Comparison of ENCODE assay signal across 8 cellular contexts in genomic region chr2:41869542-41870256, GRCh38.
DNase-seq lines count a peak whose midpoint lies in the region; ATAC-seq and TF ChIP-seq lines count a peak whose summit lies in the region.

No MANE protein-coding gene starts in this region.

- no peak overlapping the region for H3K27ac Mint-ChIP-seq in naive B cell

- peak; percentile 68 for TF ChIP-seq CTCF in OCI-LY1 (IDR thresholded peaks at IDR 0.05; ENCODE audit: low read length)

- DNase-seq in NCI-H1417 (lab: John Stamatoyannopoulos, UW) (peak; percentile 58 to 83 (median 63)), NCI-H1417 treated with DMSO at 0.1 percent for 48 hours (lab: John Stamatoyannopoulos, UW) (no peak), activated T-cell treated with anti-CD3 and anti-CD28 coated beads for 24 hours (ENCODE audit: low read depth) (peak; percentile 46), naive B cell (peak; percentile 58)
- peak; percentile 36 to 39 for DNase-seq in stimulated activated CD8-positive, alpha-beta memory T cell treated with anti-CD3 and anti-CD28 coated beads, Interleukin-7, amount 100 ng/mL, for 48 hours (ENCODE audit: extremely low read depth in 1 of 2, low read depth in 1 of 2)

- no peaks in the 10 kb centered on the region for H3K36me3 Mint-ChIP-seq in naive B cell

- peak; percentile 76 for ATAC-seq in HG02885 (IDR thresholded peaks at IDR 0.05; ENCODE audit: poor library complexity, unreplicated experiment)
- peak; percentile 72 for ATAC-seq in esophagus mucosa
- peak; percentile 79 to 85 for ATAC-seq in naive B cell (ENCODE audit: low read depth in 2 of 2)

- no peak overlapping the region for H3K9ac ChIP-seq in OCI-LY1 (ENCODE audit: low read length)

- H3K36me3 ChIP-seq in OCI-LY1 (ENCODE audit: insufficient read depth, low read length): no peaks in the 10 kb centered on the region

- no peak overlapping the region for H3K27ac ChIP-seq in OCI-LY1 (ENCODE audit: low read depth, low read length, poor library complexity, severe bottlenecking)

- H3K79me2 ChIP-seq in OCI-LY1 (ENCODE audit: insufficient read depth, low read length): no peaks in the 10 kb centered on the region

- peaks cover 0 to 36% (median 30%) of the 10 kb centered on the region in 3 donors for H3K27me3 Mint-ChIP-seq in naive B cell

- no peak overlapping the region for H2AFZ ChIP-seq in OCI-LY1 (ENCODE audit: low read length)

- no peak overlapping the region for H3K4me2 ChIP-seq in OCI-LY1 (ENCODE audit: low read length)

- no peaks in the 10 kb centered on the region for H3K9me2 ChIP-seq in OCI-LY1 (ENCODE audit: low read depth, low read length)

- H3K9me3 Mint-ChIP-seq in naive B cell: no peaks in the 10 kb centered on the region

- peaks cover 10% of the 10 kb centered on the region; the same call in 1 of the 2 replicates for H3K27me3 ChIP-seq in OCI-LY1 (ENCODE audit: insufficient read depth, low read length)

- no peaks in the 10 kb centered on the region for H3K4me1 ChIP-seq in OCI-LY1 (ENCODE audit: insufficient read depth, low read length, severe bottlenecking)

- no peaks in the 10 kb centered on the region for H3K9me3 ChIP-seq in OCI-LY1 (ENCODE audit: low read length)

- no peaks in the 10 kb centered on the region for H4K20me1 ChIP-seq in OCI-LY1 (ENCODE audit: insufficient read depth, low read length)

- H3F3A ChIP-seq in OCI-LY1 (ENCODE audit: insufficient read depth, low read length): no peaks in the 10 kb centered on the region

- no peak overlapping the region for H3K4me3 ChIP-seq in OCI-LY1 (ENCODE audit: low read depth, low read length, poor library complexity, severe bottlenecking)

- H3K4me3 Mint-ChIP-seq in naive B cell: no peak overlapping the region

- no peaks in the 10 kb centered on the region for H3K4me1 Mint-ChIP-seq in naive B cell
